In the genomic region with DNA sequence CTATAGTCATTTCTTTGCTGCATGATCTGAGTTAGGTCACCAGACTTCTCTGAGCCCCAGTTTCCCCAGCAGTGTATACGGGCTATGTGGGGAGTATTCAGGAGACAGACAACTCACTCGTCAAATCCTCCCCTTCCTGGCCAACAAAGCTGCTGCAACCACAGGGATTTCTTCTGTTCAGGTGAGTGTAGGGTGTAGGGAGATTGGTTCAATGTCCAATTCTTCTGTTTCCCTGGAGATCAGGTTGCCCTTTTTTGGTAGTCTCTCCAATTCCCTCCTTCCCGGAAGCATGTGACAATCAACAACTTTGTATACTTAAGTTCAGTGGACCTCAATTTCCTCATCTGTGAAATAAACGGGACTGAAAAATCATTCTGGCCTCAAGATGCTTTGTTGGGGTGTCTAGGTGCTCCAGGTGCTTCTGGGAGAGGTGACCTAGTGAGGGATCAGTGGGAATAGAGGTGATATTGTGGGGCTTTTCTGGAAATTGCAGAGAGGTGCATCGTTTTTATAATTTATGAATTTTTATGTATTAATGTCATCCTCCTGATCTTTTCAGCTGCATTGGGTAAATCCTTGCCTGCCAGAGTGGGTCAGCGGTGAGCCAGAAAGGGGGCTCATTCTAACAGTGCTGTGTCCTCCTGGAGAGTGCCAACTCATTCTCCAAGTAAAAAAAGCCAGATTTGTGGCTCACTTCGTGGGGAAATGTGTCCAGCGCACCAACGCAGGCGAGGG, we compare ENCODE assay signal across 8 cellular contexts. TPM values are rescaled to one million over a fixed set of nuclear protein-coding genes. Genes with fewer than 3 reads are reported as not detected.
DNase-seq lines count a peak whose midpoint lies in the region; ATAC-seq and TF ChIP-seq lines count a peak whose summit lies in the region.

No MANE protein-coding gene starts in this region.

- TF ChIP-seq POLR2A in upper lobe of left lung (IDR thresholded peaks at IDR 0.05): no peak

- intact Hi-C loops in lower lobe of right lung (cut with DNase I): loop anchor here (10.0 kb wide), 1 partner anchor 53 kb away; no protein-coding TSS in a partner anchor

- WGBS in upper lobe of left lung, 2 donors: 12 to 17% methylated on average over 10 of the region's 10 CpGs

- H3K4me1 ChIP-seq in HEK293 (ENCODE audit: control insufficient read depth, insufficient read depth, low read length): peaks cover 19% of the 10 kb centered on the region
- peaks cover 46% of the 10 kb centered on the region for H3K4me1 ChIP-seq in lower lobe of right lung
- H3K4me1 ChIP-seq in upper lobe of left lung: peaks cover 30 to 50% (median 37%) of the 10 kb centered on the region in 4 donors

- CTCF ChIA-PET in HEK293 (lab: Yijun Ruan, JAX): interaction anchor here (0.6 to 8.5 kb wide), 9 partner anchors 9 to 340 kb away, joined by 3 to 47 read pairs (median 5); no protein-coding TSS in a partner anchor

- H3K9me3 ChIP-seq in HEK293 (ENCODE audit: control insufficient read depth, insufficient read depth, low read depth, low read length) (no peaks in the 10 kb centered on the region), lower lobe of right lung (no peaks in the 10 kb centered on the region), upper lobe of left lung (no peaks in the 10 kb centered on the region)

- TF ChIP-seq CTCF in 22Rv1 (IDR thresholded peaks at IDR 0.05): no peak
- TF ChIP-seq CTCF in HEK293 (tag by site-specific recombination; IDR thresholded peaks at IDR 0.05): no peak; the same call in 1 of the 2 replicates
- TF ChIP-seq CTCF in lower lobe of right lung (IDR thresholded peaks at IDR 0.05): no peak
- no peak for TF ChIP-seq CTCF in upper lobe of left lung (IDR thresholded peaks at IDR 0.05)

- H3K4me3 ChIP-seq in HEK293 (ENCODE audit: low read depth, low read length) (peak overlapping the region; percentile 42), lower lobe of right lung (peak overlapping the region; percentile 78), upper lobe of left lung (peak overlapping the region in 3 of 4 donors; percentile 61 to 84 (median 76))

- POLR2A ChIA-PET in HEK293 (lab: Yijun Ruan, JAX): interaction anchor here (0.7 to 5.6 kb wide), 29 partner anchors 10 to 494 kb away, joined by 3 to 143 read pairs (median 4); a partner anchor contains a TSS

- ATAC-seq in lower lobe of right lung (no peak), upper lobe of left lung (ENCODE audit: low FRiP score in 2 of 2) (no peak)

- peaks cover 0 to 19% of the 10 kb centered on the region in 2 experiments; a peak in 1 of 3 replicates for H3K36me3 ChIP-seq in HEK293 (ENCODE audit: control insufficient read depth in 2 of 2, insufficient read depth in 1 of 2, low read length in 2 of 2)
- peaks cover 3% of the 10 kb centered on the region for H3K36me3 ChIP-seq in lower lobe of right lung
- H3K36me3 ChIP-seq in upper lobe of left lung: peaks cover 0 to 6% (median 2%) of the 10 kb centered on the region in 4 donors

- DNase-seq in lower lobe of right lung (no peak), upper lobe of left lung (no peak), SIG-M5 treated with dmso at 0.1 percent for 504 hours (lab: John Stamatoyannopoulos, UW; ENCODE audit: unreplicated experiment) (no peak), cortex of kidney (lab: John Stamatoyannopoulos, UW) (no peak)
- no peak for DNase-seq in central memory CD4-positive, alpha-beta T cell

- no peak for TF ChIP-seq EP300 in upper lobe of left lung (IDR thresholded peaks at IDR 0.05)

- no peaks in the 10 kb centered on the region for H3K27me3 ChIP-seq in lower lobe of right lung (ENCODE audit: low read depth)
- H3K27me3 ChIP-seq in upper lobe of left lung: no peaks in the 10 kb centered on the region

- H3K27ac ChIP-seq in 22Rv1 (peak overlapping the region; percentile 88), HEK293 (ENCODE audit: extremely low read depth, low read depth, low read length) (peak overlapping the region; percentile 89), angular gyrus (ENCODE audit: low read depth, low read length) (peak overlapping the region; percentile 78), lower lobe of right lung (peak overlapping the region; percentile 96), upper lobe of left lung (peak overlapping the region; percentile 97 to 100 (median 98))

TF ChIP-seq in HEK293, 187 proteins besides CTCF, POLR2A, EP300 and RAD21 (continues in another document):
- TF ChIP-seq, protein P1, sequence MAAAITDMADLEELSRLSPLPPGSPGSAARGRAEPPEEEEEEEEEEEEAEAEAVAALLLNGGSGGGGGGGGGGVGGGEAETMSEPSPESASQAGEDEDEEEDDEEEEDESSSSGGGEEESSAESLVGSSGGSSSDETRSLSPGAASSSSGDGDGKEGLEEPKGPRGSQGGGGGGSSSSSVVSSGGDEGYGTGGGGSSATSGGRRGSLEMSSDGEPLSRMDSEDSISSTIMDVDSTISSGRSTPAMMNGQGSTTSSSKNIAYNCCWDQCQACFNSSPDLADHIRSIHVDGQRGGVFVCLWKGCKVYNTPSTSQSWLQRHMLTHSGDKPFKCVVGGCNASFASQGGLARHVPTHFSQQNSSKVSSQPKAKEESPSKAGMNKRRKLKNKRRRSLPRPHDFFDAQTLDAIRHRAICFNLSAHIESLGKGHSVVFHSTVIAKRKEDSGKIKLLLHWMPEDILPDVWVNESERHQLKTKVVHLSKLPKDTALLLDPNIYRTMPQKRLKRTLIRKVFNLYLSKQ (tag by site-specific recombination; IDR thresholded peaks at IDR 0.05; ENCODE audit: borderline replicate concordance): no peak
- TF ChIP-seq TRIM28 (IDR thresholded peaks at IDR 0.05; ENCODE audit: borderline replicate concordance, low read length): 0 out of 2 replicates have a peak, but pooled peaks have one; percentile 63
- peak; percentile 94; the same call in 1 of the 2 replicates for TF ChIP-seq ZNF600 (tag by site-specific recombination; IDR thresholded peaks at IDR 0.05)
- no peak for TF ChIP-seq ZNF16 (tag by site-specific recombination; IDR thresholded peaks at IDR 0.05; ENCODE audit: low read depth)
- TF ChIP-seq ZNF791 (tag by site-specific recombination; IDR thresholded peaks at IDR 0.05): no peak
- TF ChIP-seq EGR2 (tag by site-specific recombination; IDR thresholded peaks at IDR 0.05; ENCODE audit: low read depth): no peak; the same call in 1 of the 2 replicates
- no peak for TF ChIP-seq ZNF785 (tag by site-specific recombination; IDR thresholded peaks at IDR 0.05)
- 0 out of 2 replicates have a peak, but pooled peaks have one; percentile 14 for TF ChIP-seq SALL2 (tag by site-specific recombination; IDR thresholded peaks at IDR 0.05; ENCODE audit: borderline replicate concordance)
- TF ChIP-seq WT1 (tag by site-specific recombination; IDR thresholded peaks at IDR 0.05): peak; percentile 46
- TF ChIP-seq FEZF1 (tag by site-specific recombination; IDR thresholded peaks at IDR 0.05): peak; percentile 31
- TF ChIP-seq, protein P2, sequence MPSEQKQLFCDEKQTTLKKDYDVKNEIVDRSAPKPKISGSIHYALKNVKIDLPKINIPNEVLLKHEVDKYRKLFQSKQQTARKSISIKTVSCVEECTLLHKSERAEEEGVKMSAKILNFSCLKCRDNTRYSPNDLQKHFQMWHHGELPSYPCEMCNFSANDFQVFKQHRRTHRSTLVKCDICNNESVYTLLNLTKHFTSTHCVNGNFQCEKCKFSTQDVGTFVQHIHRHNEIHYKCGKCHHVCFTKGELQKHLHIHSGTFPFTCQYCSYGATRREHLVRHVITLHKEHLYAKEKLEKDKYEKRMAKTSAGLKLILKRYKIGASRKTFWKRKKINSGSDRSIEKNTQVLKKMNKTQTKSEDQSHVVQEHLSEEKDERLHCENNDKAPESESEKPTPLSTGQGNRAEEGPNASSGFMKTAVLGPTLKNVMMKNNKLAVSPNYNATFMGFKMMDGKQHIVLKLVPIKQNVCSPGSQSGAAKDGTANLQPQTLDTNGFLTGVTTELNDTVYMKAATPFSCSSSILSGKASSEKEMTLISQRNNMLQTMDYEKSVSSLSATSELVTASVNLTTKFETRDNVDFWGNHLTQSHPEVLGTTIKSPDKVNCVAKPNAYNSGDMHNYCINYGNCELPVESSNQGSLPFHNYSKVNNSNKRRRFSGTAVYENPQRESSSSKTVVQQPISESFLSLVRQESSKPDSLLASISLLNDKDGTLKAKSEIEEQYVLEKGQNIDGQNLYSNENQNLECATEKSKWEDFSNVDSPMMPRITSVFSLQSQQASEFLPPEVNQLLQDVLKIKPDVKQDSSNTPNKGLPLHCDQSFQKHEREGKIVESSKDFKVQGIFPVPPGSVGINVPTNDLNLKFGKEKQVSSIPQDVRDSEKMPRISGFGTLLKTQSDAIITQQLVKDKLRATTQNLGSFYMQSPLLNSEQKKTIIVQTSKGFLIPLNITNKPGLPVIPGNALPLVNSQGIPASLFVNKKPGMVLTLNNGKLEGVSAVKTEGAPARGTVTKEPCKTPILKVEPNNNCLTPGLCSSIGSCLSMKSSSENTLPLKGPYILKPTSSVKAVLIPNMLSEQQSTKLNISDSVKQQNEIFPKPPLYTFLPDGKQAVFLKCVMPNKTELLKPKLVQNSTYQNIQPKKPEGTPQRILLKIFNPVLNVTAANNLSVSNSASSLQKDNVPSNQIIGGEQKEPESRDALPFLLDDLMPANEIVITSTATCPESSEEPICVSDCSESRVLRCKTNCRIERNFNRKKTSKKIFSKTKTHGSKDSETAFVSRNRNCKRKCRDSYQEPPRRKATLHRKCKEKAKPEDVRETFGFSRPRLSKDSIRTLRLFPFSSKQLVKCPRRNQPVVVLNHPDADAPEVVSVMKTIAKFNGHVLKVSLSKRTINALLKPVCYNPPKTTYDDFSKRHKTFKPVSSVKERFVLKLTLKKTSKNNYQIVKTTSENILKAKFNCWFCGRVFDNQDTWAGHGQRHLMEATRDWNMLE (tag by site-specific recombination; conservative IDR thresholded peaks at IDR 0.05; ENCODE audit: low read depth): no peak
- no peak for TF ChIP-seq MYNN (tag by site-specific recombination; IDR thresholded peaks at IDR 0.05; ENCODE audit: borderline replicate concordance)
- no peak for TF ChIP-seq ZFP41 (tag by site-specific recombination; IDR thresholded peaks at IDR 0.05; ENCODE audit: borderline replicate concordance)
- no peak; the same call in 1 of the 2 replicates for TF ChIP-seq ZNF184 (tag by site-specific recombination; IDR thresholded peaks at IDR 0.05)
- no peak for TF ChIP-seq ZNF350 (tag by site-specific recombination; IDR thresholded peaks at IDR 0.05)
- no peak for TF ChIP-seq ZNF19 (tag by site-specific recombination; IDR thresholded peaks at IDR 0.05; ENCODE audit: low read depth)
- peak; percentile 76 for TF ChIP-seq ZNF335 (tag by site-specific recombination; conservative IDR thresholded peaks at IDR 0.05)
- no peak for TF ChIP-seq ZSCAN30 (tag by site-specific recombination; IDR thresholded peaks at IDR 0.05)

RNA-seq across cellular contexts. Expression of a gene that starts 0.6 kb away (rescaled TPM):
- 71.0 TPM for total RNA-seq in lower lobe of right lung
- 100 to 1,000 TPM in 4 of 6 donors, 10 to 100 TPM in 2; 61.8 to 186 (median 127) TPM for total RNA-seq in upper lobe of left lung

RNA-seq across cellular contexts. Expression of a gene that starts 19.7 kb away (rescaled TPM):
- total RNA-seq in lower lobe of right lung (0.95 TPM), upper lobe of left lung (1 to 10 TPM in 3 of 6 donors, under 1 TPM in 3; 0.20 to 3.1 (median 1.2) TPM)
